In the genomic region with DNA sequence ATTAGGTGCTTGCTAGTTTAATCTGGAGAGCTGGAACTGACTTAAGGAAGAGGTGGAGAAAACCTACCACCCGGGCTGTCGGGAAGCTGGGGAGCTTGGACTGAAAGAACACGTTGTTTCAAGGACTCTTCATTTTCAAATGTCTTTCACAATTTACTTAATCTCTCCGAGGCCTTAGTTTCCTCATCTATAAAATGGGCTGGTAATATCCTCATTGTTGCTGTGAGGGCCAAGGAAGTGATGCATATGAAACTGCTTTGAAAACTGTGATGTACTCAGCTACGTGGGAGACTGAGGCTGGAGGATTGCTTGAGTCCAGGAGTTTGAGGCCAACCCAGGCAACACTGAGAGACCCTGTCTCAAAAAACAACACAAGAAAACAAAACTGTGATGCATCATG, we compare ENCODE assay signal across 24 cellular contexts. TPM values are rescaled to one million over a fixed set of nuclear protein-coding genes. Genes with fewer than 3 reads are reported as not detected.
"Had no signal": no experiment of that assay in that cellular context is flagged by ENCODE, and none has a peak within 500 bp of the region (broad histone marks: within the 10 kb centered on the region; RNA-seq: fewer than 3 reads in every experiment).

No MANE protein-coding gene starts in this region.

- H3K9me3 ChIP-seq: ascending aorta, body of pancreas had no signal

- H3K9me3 Mint-ChIP-seq: activated CD4-positive, alpha-beta memory T cell treated with anti-CD3 and anti-CD28 coated beads for 36 hours; activated T-cell treated with anti-CD3 and anti-CD28 coated beads, Interleukin-2, amount 50 U/mL, for 4 hours had no signal

- H3K27me3 Mint-ChIP-seq: activated CD4-positive, alpha-beta memory T cell treated with anti-CD3 and anti-CD28 coated beads for 36 hours had no signal

- H3K36me3 Mint-ChIP-seq: activated CD4-positive, alpha-beta memory T cell treated with anti-CD3 and anti-CD28 coated beads for 36 hours had no signal

- H3K4me3 ChIP-seq: ascending aorta, body of pancreas had no signal

- H3K27ac ChIP-seq: ascending aorta, body of pancreas, VCaP had no signal

- H3K27me3 ChIP-seq: ascending aorta, body of pancreas had no signal

- ATAC-seq: activated T-cell treated with anti-CD3 and anti-CD28 coated beads, Interleukin-2, amount 50 U/mL, for 4 hours; body of pancreas; PC-3 had no signal

- H3K4me1 ChIP-seq: ascending aorta, body of pancreas had no signal

- H3K27ac Mint-ChIP-seq: activated CD4-positive, alpha-beta memory T cell treated with anti-CD3 and anti-CD28 coated beads for 36 hours; activated CD4-positive, alpha-beta T cell treated with anti-CD3 and anti-CD28 coated beads, Interleukin-2, amount 10 ng/mL, durations not matched to agents 7 days and 5 days had no signal

- DNase-seq: activated CD4-positive, alpha-beta memory T cell treated with anti-CD3 and anti-CD28 coated beads for 36 hours; activated CD4-positive, alpha-beta T cell treated with anti-CD3 and anti-CD28 coated beads, Interleukin-2, amount 10 ng/mL, durations not matched to agents 7 days and 5 days; activated CD4-positive, CD25-positive, alpha-beta regulatory T cell; activated CD8-positive, alpha-beta memory T cell treated with anti-CD3 and anti-CD28 coated beads for 24 hours; activated gamma-delta T cell; activated naive CD4-positive, alpha-beta T cell treated with anti-CD3 and anti-CD28 coated beads, Interleukin-2, amount 50 U/mL, for 16 hours; activated T-cell treated with anti-CD3 and anti-CD28 coated beads, Interleukin-2, amount 50 U/mL, for 4 hours; amniotic stem cell; body of pancreas; central memory CD4-positive, alpha-beta T cell; Karpas-422; NCI-H1105 treated with DMSO at 0.1 percent for 48 hours; NCI-H146; NCI-H187 treated with DMSO at 0.1 percent for 48 hours; NCI-H2081 treated with DMSO at 0.1 percent for 48 hours; NCI-H446; NCI-H524; PC-3; SIG-M5 had no signal

- H3K36me3 ChIP-seq: ascending aorta had no signal

- H3K4me3 Mint-ChIP-seq: activated CD4-positive, alpha-beta memory T cell treated with anti-CD3 and anti-CD28 coated beads for 36 hours; activated CD4-positive, alpha-beta T cell treated with anti-CD3 and anti-CD28 coated beads, Interleukin-2, amount 10 ng/mL, durations not matched to agents 7 days and 5 days; activated T-cell treated with anti-CD3 and anti-CD28 coated beads, Interleukin-2, amount 50 U/mL, for 4 hours had no signal

RNA-seq across cellular contexts. Expression of a gene that starts 36.7 kb away (rescaled TPM):
- total RNA-seq: activated CD4-positive, alpha-beta memory T cell treated with anti-CD3 and anti-CD28 coated beads for 36 hours; activated CD4-positive, alpha-beta T cell treated with anti-CD3 and anti-CD28 coated beads, Interleukin-2, amount 10 ng/mL, durations not matched to agents 7 days and 5 days; activated T-cell treated with anti-CD3 and anti-CD28 coated beads, Interleukin-2, amount 50 U/mL, for 4 hours; ascending aorta; bronchial epithelial cell; chondrocyte; PC-3; T-helper 2 cell treated with Interferon-gamma antibody and Interleukin-4, amounts not matched to agents 100 ng/mL and 5 ng/mL, for 36 hours had no signal
